In genomic region chr3:45612918-45613602, GRCh38 we compare ENCODE assay signal across 8 cellular contexts. TPM values are rescaled to one million over a fixed set of nuclear protein-coding genes. Genes with fewer than 3 reads are reported as not detected.
A peak's percentile ranks its signal among the peaks of the same experiment; 100 is the strongest.
DNase-seq lines count a peak whose midpoint lies in the region; ATAC-seq lines count a peak whose summit lies in the region.

No MANE protein-coding gene starts in this region.

- DNase-seq in NCI-H1694 treated with DMSO at 0.1 percent for 48 hours (lab: John Stamatoyannopoulos, UW) (peak; percentile 43), kidney tubule cell (ENCODE audit: low spot score) (peak; percentile 39), HT-29 (ENCODE audit: low spot score) (no peak), NCI-H446 (lab: John Stamatoyannopoulos, UW) (no peak), 8988T (no peak), NCI-H69 (lab: John Stamatoyannopoulos, UW) (no peak)

- ATAC-seq in GM18520 (IDR thresholded peaks at IDR 0.05; ENCODE audit: unreplicated experiment) (peak; percentile 70), HG02588 (IDR thresholded peaks at IDR 0.05; ENCODE audit: unreplicated experiment) (peak; percentile 65)

RNA-seq across cellular contexts. Expression of gene LIMD1, which starts 18.5 kb away (rescaled TPM):
- 14.5 and 17.1 TPM in 2 replicates for total RNA-seq in HT-29 (2014; rRNA removed; shearing (Covaris generic))

Comparison
In these comparisons a context has a peak if more than half of its experiments do, and no peak if none do; other contexts are left out.
1. DNase-seq: peak in NCI-H1694 treated with DMSO at 0.1 percent for 48 hours (single experiment) and kidney tubule cell (single experiment); none in HT-29 (single experiment), NCI-H446 (0 of 2), 8988T (single experiment) and NCI-H69 (single experiment).